Comparison of ENCODE assay signal across 18 cellular contexts in the genomic region with DNA sequence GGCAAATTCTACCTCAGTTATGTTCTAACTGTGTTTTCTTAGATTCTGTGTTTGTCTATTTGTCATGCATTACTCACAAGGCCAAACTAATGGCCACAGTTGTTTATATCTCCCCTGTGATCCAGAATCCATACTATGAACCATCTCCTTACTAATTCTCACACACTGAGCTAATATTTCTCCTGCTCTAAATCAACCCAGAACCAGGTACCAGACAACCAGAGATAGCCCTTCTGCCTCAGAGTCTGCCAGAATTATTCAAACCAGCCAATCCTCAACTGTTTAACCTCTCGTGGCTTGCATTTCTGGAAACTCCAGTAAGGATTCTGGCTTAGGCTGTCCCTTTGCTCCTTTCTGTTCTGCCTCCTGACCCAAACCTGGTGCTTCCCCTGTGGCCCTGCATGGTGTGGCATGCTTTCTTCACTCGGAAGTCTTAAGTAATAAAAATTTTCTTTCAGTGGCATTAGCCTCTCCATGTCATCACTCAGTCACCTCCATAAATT. TPM values are rescaled to one million over a fixed set of nuclear protein-coding genes. Genes with fewer than 3 reads are reported as not detected.
A peak's percentile ranks its signal among the peaks of the same experiment; 100 is the strongest.
DNase-seq lines count a peak whose midpoint lies in the region; ATAC-seq, FAIRE-seq and TF ChIP-seq lines count a peak whose summit lies in the region.
"Had no signal": no experiment of that assay in that cellular context is flagged by ENCODE, and none has a peak within 500 bp of the region (broad histone marks: within the 10 kb centered on the region; RNA-seq: fewer than 3 reads in every experiment).

No MANE protein-coding gene starts in this region.

- peak overlapping the region; percentile 24 for H3K4me3 Mint-ChIP-seq in activated CD8-positive, alpha-beta memory T cell treated with anti-CD3 and anti-CD28 coated beads, Interleukin-2, amount 10 ng/mL, durations not matched to agents 7 days and 5 days
- H3K4me3 Mint-ChIP-seq in osteocyte (ENCODE audit: unreplicated experiment): no peak overlapping the region
- H3K4me3 Mint-ChIP-seq: T-helper 2 cell treated with Interferon-gamma antibody and Interleukin-4, amounts not matched to agents 5 μg/mL and 100 μg/mL, for 36 hours had no signal

- peaks cover 12% of the 10 kb centered on the region for H3K4me1 Mint-ChIP-seq in activated CD8-positive, alpha-beta memory T cell treated with anti-CD3 and anti-CD28 coated beads, Interleukin-2, amount 10 ng/mL, durations not matched to agents 7 days and 5 days
- H3K4me1 Mint-ChIP-seq in osteocyte (ENCODE audit: unreplicated experiment): no peaks in the 10 kb centered on the region

- peaks cover 3% of the 10 kb centered on the region for H3K27me3 Mint-ChIP-seq in activated CD8-positive, alpha-beta memory T cell treated with anti-CD3 and anti-CD28 coated beads, Interleukin-2, amount 10 ng/mL, durations not matched to agents 7 days and 5 days
- H3K27me3 Mint-ChIP-seq in osteocyte (ENCODE audit: unreplicated experiment): peaks cover 39% of the 10 kb centered on the region

- peak overlapping the region; percentile 12 for H3K4me2 ChIP-seq in osteoblast (ENCODE audit: insufficient read depth, low read length)

- H3K4me1 ChIP-seq in osteoblast (ENCODE audit: insufficient read depth, low read length): peaks cover 8% of the 10 kb centered on the region
- H3K4me1 ChIP-seq: left lung, parathyroid adenoma, upper lobe of right lung had no signal

- CTCF ChIA-PET in activated CD8-positive, alpha-beta memory T cell treated with anti-CD3 and anti-CD28 coated beads, Interleukin-2, amount 10 ng/mL, durations not matched to agents 7 days and 5 days (lab: Charles Lee): interaction anchor here (1.4 kb wide), 1 partner anchor 70 kb away, joined by 9 read pairs; the partner anchor contains the start of gene SSH2

- TF ChIP-seq CTCF in osteoblast (IDR thresholded peaks at IDR 0.05; ENCODE audit: extremely low read depth, low read depth, low read length): no peak
- TF ChIP-seq CTCF in osteocyte (IDR thresholded peaks at IDR 0.05): no peak

- peaks cover 8% of the 10 kb centered on the region for H3K27me3 ChIP-seq in osteoblast (ENCODE audit: insufficient read depth, low read length)
- H3K27me3 ChIP-seq: left lung, upper lobe of right lung had no signal

- H3K9me3 Mint-ChIP-seq in activated CD8-positive, alpha-beta memory T cell treated with anti-CD3 and anti-CD28 coated beads, Interleukin-2, amount 10 ng/mL, durations not matched to agents 7 days and 5 days (ENCODE audit: low read depth): no peaks in the 10 kb centered on the region
- H3K9me3 Mint-ChIP-seq in osteocyte (ENCODE audit: unreplicated experiment): peaks cover 4% of the 10 kb centered on the region
- H3K9me3 Mint-ChIP-seq: T-helper 2 cell treated with Interferon-gamma antibody and Interleukin-4, amounts not matched to agents 5 μg/mL and 100 μg/mL, for 36 hours had no signal

- no peaks in the 10 kb centered on the region for H3K9me3 ChIP-seq in osteoblast (ENCODE audit: low read depth, low read length)
- H3K9me3 ChIP-seq: left lung, upper lobe of right lung had no signal

- H2AFZ ChIP-seq in osteoblast (ENCODE audit: low read length): peak overlapping the region; percentile 47
- H2AFZ ChIP-seq: parathyroid adenoma had no signal

- DNase-seq in activated CD8-positive, alpha-beta memory T cell treated with anti-CD3 and anti-CD28 coated beads, Interleukin-2, amount 10 ng/mL, durations not matched to agents 7 days and 5 days: no peak
- DNase-seq in activated CD8-positive, alpha-beta memory T cell treated with anti-CD3 and anti-CD28 coated beads, Interleukin-2, amount 50 U/mL, for 48 hours: no peak
- DNase-seq in HTR-8/SVneo (ENCODE audit: insufficient read length, low spot score) (no peak), amniotic epithelial cell (ENCODE audit: low read depth) (peak; percentile 51), osteoblast (ENCODE audit: insufficient read length, low spot score, missing footprints) (no peak), DMS 273 treated with DMSO at 0.1 percent for 48 hours (lab: John Stamatoyannopoulos, UW) (no peak), osteocyte (ENCODE audit: extremely low spot score, unreplicated experiment) (no peak)
- DNase-seq: amniotic stem cell; effector memory CD4-positive, alpha-beta T cell; left lung; NCI-H446; SIG-M5; upper lobe of right lung had no signal

- no peak overlapping the region for H3K4me3 ChIP-seq in osteoblast (ENCODE audit: insufficient read depth, low read length)
- H3K4me3 ChIP-seq: left lung, skin epidermis, upper lobe of right lung had no signal

- peak overlapping the region; percentile 62 for H3K27ac Mint-ChIP-seq in activated CD8-positive, alpha-beta memory T cell treated with anti-CD3 and anti-CD28 coated beads, Interleukin-2, amount 10 ng/mL, durations not matched to agents 7 days and 5 days
- no peak overlapping the region for H3K27ac Mint-ChIP-seq in osteocyte (ENCODE audit: unreplicated experiment)
- H3K27ac Mint-ChIP-seq: T-helper 2 cell treated with Interferon-gamma antibody and Interleukin-4, amounts not matched to agents 5 μg/mL and 100 μg/mL, for 36 hours had no signal

- no peaks in the 10 kb centered on the region for H3K36me3 ChIP-seq in osteoblast (ENCODE audit: insufficient read depth, low read length)
- H3K36me3 ChIP-seq: left lung, upper lobe of right lung had no signal

- peak; percentile 12 for ATAC-seq in activated CD8-positive, alpha-beta memory T cell treated with anti-CD3 and anti-CD28 coated beads, Interleukin-2, amount 10 ng/mL, durations not matched to agents 7 days and 5 days
- ATAC-seq in HG02973 (IDR thresholded peaks at IDR 0.05; ENCODE audit: unreplicated experiment): no peak
- ATAC-seq: activated CD4-positive, CD25-positive, alpha-beta regulatory T cell treated with anti-CD3 and anti-CD28 coated beads, Interleukin-2, amount 50 U/mL, for 24 hours; left lung; upper lobe of right lung had no signal

- peak; percentile 13 for FAIRE-seq in HTR-8/SVneo (lab: Jason Lieb, UNC)

- H4K20me1 ChIP-seq in osteoblast (ENCODE audit: insufficient read depth, low read length): no peaks in the 10 kb centered on the region

- no peak overlapping the region for H3K27ac ChIP-seq in osteoblast (ENCODE audit: low read depth, low read length)
- H3K27ac ChIP-seq: left lung, parathyroid adenoma, skin epidermis, upper lobe of right lung had no signal

- no peaks in the 10 kb centered on the region for H3K36me3 Mint-ChIP-seq in activated CD8-positive, alpha-beta memory T cell treated with anti-CD3 and anti-CD28 coated beads, Interleukin-2, amount 10 ng/mL, durations not matched to agents 7 days and 5 days
- H3K36me3 Mint-ChIP-seq in osteocyte (ENCODE audit: unreplicated experiment): no peaks in the 10 kb centered on the region

- H3K79me2 ChIP-seq in osteoblast (ENCODE audit: insufficient read depth, low read length): no peaks in the 10 kb centered on the region
- H3K79me2 ChIP-seq: parathyroid adenoma had no signal

RNA-seq across cellular contexts. Expression of gene EFCAB5, which starts 59.4 kb away (rescaled TPM):
- 1 to 10 TPM in 1 of 2 experiments, under 1 TPM in 1; 0.70 to 1.6 TPM for total RNA-seq in activated CD8-positive, alpha-beta memory T cell treated with anti-CD3 and anti-CD28 coated beads, Interleukin-2, amount 10 ng/mL, durations not matched to agents 7 days and 5 days
- total RNA-seq in osteoblast (0.29 and 0.36 TPM in 2 replicates), osteocyte (0.60 and 1.2 TPM in 2 replicates)
